ENCODE assay signal across 8 cellular contexts in the genomic region with DNA sequence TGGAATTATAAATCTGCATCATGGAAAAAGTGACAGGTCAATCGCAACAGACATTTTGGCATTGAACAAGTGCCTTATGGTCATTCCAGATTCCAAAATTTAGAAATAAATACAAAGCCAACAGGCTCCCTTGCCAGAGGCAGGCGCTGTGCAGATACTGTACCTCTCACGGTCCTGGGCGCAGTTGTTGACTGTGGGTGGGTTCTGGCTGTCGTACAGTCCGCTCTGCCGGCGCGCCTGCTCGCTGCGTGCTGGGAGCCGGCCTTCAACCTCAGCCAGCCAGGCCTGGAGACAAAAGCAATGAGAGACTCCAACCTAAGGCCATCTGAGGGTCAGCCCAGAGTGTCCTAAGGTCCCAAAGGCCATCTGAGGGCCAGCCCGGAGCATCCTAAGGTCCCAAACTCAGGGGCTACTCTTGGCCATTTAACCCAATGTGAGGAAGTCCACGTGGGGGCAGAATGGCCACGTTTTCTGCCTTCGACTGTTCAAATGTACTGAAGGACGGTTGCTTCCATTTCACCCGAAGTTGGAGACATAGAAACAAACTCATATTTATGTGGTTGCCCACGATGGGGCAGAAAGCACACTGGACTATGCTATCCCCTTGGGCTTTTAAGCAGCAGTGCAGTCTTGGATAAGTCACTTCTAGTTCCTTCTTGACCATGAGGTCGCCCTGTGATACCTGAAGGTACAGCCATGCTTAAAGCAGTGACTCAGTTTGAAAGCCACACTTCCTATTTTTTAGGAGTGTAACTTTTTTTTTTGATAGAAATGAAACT.
DNase-seq lines count a peak whose midpoint lies in the region; ATAC-seq and TF ChIP-seq lines count a peak whose summit lies in the region.

No MANE protein-coding gene starts in this region.

- H3K27me3 Mint-ChIP-seq in CD4-positive, alpha-beta T cell, result no peaks in the 10 kb centered on the region

- no peaks in the 10 kb centered on the region for H3K9me3 ChIP-seq in CD4-positive, alpha-beta T cell (ENCODE audit: control insufficient read depth, low read length)

- intact Hi-C loops in CD4-positive, alpha-beta T cell (cut with DNase I, micrococcal nuclease), result no loop called here

- no peak overlapping the region for H3K27ac ChIP-seq in CD4-positive, alpha-beta T cell (ENCODE audit: low read depth, low read length)

- H3K4me3 Mint-ChIP-seq in CD4-positive, alpha-beta T cell, result no peak overlapping the region

- no peak for DNase-seq in CD4-positive, alpha-beta T cell
- DNase-seq in activated naive CD4-positive, alpha-beta T cell treated with anti-CD3 and anti-CD28 coated beads, Interleukin-2, amount 50 U/mL, for 72 hours (ENCODE audit: low spot score in 2 of 2), result no peak
- DNase-seq in NCI-H1694 (lab: John Stamatoyannopoulos, UW) (no peak), foreskin fibroblast (no peak), A172 (ENCODE audit: low spot score) (no peak), NCI-H2107 (lab: John Stamatoyannopoulos, UW) (no peak)

- no peaks in the 10 kb centered on the region for H3K27me3 ChIP-seq in CD4-positive, alpha-beta T cell (ENCODE audit: control insufficient read depth, insufficient read depth, low read length)

- no peak overlapping the region for H3K4me3 ChIP-seq in foreskin fibroblast (ENCODE audit: low read depth in 1 of 2, low read length in 2 of 2)

- no peaks in the 10 kb centered on the region for H3K9me3 Mint-ChIP-seq in CD4-positive, alpha-beta T cell
- peaks cover 0 to 5% of the 10 kb centered on the region in 2 donors for H3K9me3 Mint-ChIP-seq in activated naive CD4-positive, alpha-beta T cell treated with anti-CD3 and anti-CD28 coated beads, Interleukin-2, amount 50 U/mL, for 72 hours

- H3K36me3 Mint-ChIP-seq in CD4-positive, alpha-beta T cell (ENCODE audit: low read depth), result peaks cover 99% of the 10 kb centered on the region
- peaks cover 44 to 89% of the 10 kb centered on the region in 2 donors for H3K36me3 Mint-ChIP-seq in activated naive CD4-positive, alpha-beta T cell treated with anti-CD3 and anti-CD28 coated beads, Interleukin-2, amount 50 U/mL, for 72 hours

- CTCF ChIA-PET in CD4-positive, alpha-beta T cell (lab: Charles Lee), result interaction anchor here (3.1 kb wide), 1 partner anchor 13 kb away, joined by 10 read pairs; no protein-coding TSS in a partner anchor

- TF ChIP-seq CTCF in CD4-positive, alpha-beta T cell (IDR thresholded peaks at IDR 0.05), result no peak
- no peak for TF ChIP-seq CTCF in foreskin fibroblast (IDR thresholded peaks at IDR 0.05; ENCODE audit: low read depth, low read length)

- POLR2A ChIA-PET in CD4-positive, alpha-beta T cell (lab: Charles Lee), result interaction anchor here (7.7 kb wide), 1 partner anchor 11 kb away, joined by 64 read pairs; no protein-coding TSS in a partner anchor

- H3K27ac Mint-ChIP-seq in CD4-positive, alpha-beta T cell, result peak overlapping the region; percentile 99
- peak overlapping the region; percentile 67 to 93 for H3K27ac Mint-ChIP-seq in activated naive CD4-positive, alpha-beta T cell treated with anti-CD3 and anti-CD28 coated beads, Interleukin-2, amount 50 U/mL, for 72 hours

- ATAC-seq in CD4-positive, alpha-beta T cell (ENCODE audit: poor library complexity), result no peak
- ATAC-seq in GM19035 (IDR thresholded peaks at IDR 0.05; ENCODE audit: unreplicated experiment), result peak; percentile 83
- ATAC-seq in HG03060 (IDR thresholded peaks at IDR 0.05; ENCODE audit: low read depth, unreplicated experiment), result peak; percentile 82
- peak in 1 of 2 donors; percentile 81 for ATAC-seq in activated naive CD4-positive, alpha-beta T cell treated with anti-CD3 and anti-CD28 coated beads, Interleukin-2, amount 50 U/mL, for 72 hours

- H3K4me1 Mint-ChIP-seq in CD4-positive, alpha-beta T cell (ENCODE audit: low read depth), result peaks cover 65% of the 10 kb centered on the region
